Comparison of ENCODE assay signal across 29 cellular contexts in the genomic region with DNA sequence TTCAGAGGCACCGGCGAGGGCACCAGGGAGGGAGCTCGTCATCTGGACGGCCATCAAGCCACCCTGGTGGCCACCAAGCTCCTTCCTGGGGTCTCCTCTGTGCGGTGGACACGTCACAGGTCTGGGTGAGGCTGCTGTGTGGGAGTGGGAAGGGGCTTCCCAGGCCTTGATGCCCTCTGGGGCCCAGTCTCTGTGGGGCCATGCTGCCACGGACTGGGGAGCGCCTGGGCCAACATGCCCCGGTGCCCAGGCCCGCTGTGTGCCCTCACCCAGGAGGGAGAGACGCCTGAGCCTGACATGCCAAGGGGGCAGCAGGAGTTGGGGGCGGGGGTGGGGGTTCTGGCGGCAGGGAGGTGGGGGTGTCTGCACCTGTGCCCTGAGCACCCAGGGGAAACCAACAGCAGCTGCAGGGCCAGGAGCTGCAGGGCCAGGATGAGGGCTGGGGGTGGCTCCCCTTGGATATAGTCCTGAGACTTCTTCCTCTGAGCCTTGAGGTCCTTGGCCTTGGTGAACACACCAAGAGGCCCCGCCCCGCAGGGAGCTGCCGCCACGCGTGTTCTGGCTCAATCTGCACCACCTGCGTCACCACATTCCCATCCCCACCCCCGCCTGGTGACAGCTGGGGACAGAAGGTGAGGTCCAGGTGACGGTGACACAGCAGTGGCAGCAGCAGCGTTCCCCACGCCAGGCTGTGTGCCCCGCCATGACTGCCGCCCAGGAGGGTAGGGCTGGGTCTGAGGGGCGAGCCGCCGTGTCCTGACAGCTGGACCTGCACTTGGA.
"Had no signal": no experiment of that assay in that cellular context is flagged by ENCODE, and none has a peak within 500 bp of the region (broad histone marks: within the 10 kb centered on the region; RNA-seq: fewer than 3 reads in every experiment).

No MANE protein-coding gene starts in this region.

- H3K27me3 Mint-ChIP-seq: naive thymus-derived CD8-positive, alpha-beta T cell; progenitor cell of endocrine pancreas; stimulated activated naive B cell treated with anti-CD40 and anti-IgM and Interleukin-4, amounts not matched to agents 10 μg/mL and 1 μg/mL and 100 μg/mL, for 72 hours; stimulated activated naive CD8-positive, alpha-beta T cell treated with anti-CD3 and anti-CD28 coated beads, Interleukin-15, Interleukin-2, amounts not matched to agents 100 ng/mL and 50 ng/mL, for 24 hours; type B pancreatic cell had no signal

- H3K4me3 Mint-ChIP-seq: naive thymus-derived CD8-positive, alpha-beta T cell; nephron; neural crest cell; stimulated activated naive B cell treated with anti-CD40 and anti-IgM and Interleukin-4, amounts not matched to agents 10 μg/mL and 1 μg/mL and 100 μg/mL, for 72 hours; stimulated activated naive CD8-positive, alpha-beta T cell treated with anti-CD3 and anti-CD28 coated beads, Interleukin-15, Interleukin-2, amounts not matched to agents 100 ng/mL and 50 ng/mL, for 24 hours; type B pancreatic cell had no signal

- H3K27me3 ChIP-seq: heart right ventricle, hepatocyte, left lung, neutrophil, suprapubic skin, tibial artery, uterus had no signal

- H3K4me2 ChIP-seq: hepatocyte had no signal

- H3K36me3 ChIP-seq: uterus had no signal

- H2AFZ ChIP-seq: hepatocyte had no signal

- H3K4me1 ChIP-seq: left lung, lower lobe of right lung, suprapubic skin, uterus had no signal

- H3K4me1 Mint-ChIP-seq: naive thymus-derived CD8-positive, alpha-beta T cell; neural crest cell; stimulated activated naive B cell treated with anti-CD40 and anti-IgM and Interleukin-4, amounts not matched to agents 10 μg/mL and 1 μg/mL and 100 μg/mL, for 72 hours had no signal

- H3K9me3 Mint-ChIP-seq: naive thymus-derived CD8-positive, alpha-beta T cell; nephron; neural crest cell; stimulated activated naive B cell treated with anti-CD40 and anti-IgM and Interleukin-4, amounts not matched to agents 10 μg/mL and 1 μg/mL and 100 μg/mL, for 72 hours; stimulated activated naive CD8-positive, alpha-beta T cell treated with anti-CD3 and anti-CD28 coated beads, Interleukin-15, Interleukin-2, amounts not matched to agents 100 ng/mL and 50 ng/mL, for 24 hours; type B pancreatic cell had no signal

- H3K9me3 ChIP-seq: heart right ventricle, left lung, lower lobe of right lung, neutrophil, suprapubic skin, thoracic aorta, tibial artery, uterus had no signal

- H3K27ac Mint-ChIP-seq: nephron; progenitor cell of endocrine pancreas; stimulated activated naive B cell treated with anti-CD40 and anti-IgM and Interleukin-4, amounts not matched to agents 10 μg/mL and 1 μg/mL and 100 μg/mL, for 72 hours; stimulated activated naive CD8-positive, alpha-beta T cell treated with anti-CD3 and anti-CD28 coated beads, Interleukin-15, Interleukin-2, amounts not matched to agents 100 ng/mL and 50 ng/mL, for 24 hours; type B pancreatic cell had no signal

- H3K27ac ChIP-seq: heart right ventricle, hepatocyte, left lung, lower lobe of right lung, neutrophil, skin epidermis, suprapubic skin, thoracic aorta, tibial artery, uterus had no signal

- H3K79me2 ChIP-seq: hepatocyte had no signal

- DNase-seq: heart right ventricle; islet precursor cell; left cardiac atrium; left lung; lower lobe of right lung; mammary epithelial cell; mesenchymal stem cell; naive thymus-derived CD8-positive, alpha-beta T cell; occipital lobe; retina; stimulated activated CD4-positive, alpha-beta T cell treated with anti-CD3 and anti-CD28 coated beads, Interleukin-1b, Interleukin-23, amount 100 ng/mL, for 48 hours; stimulated activated CD4-positive, alpha-beta T cell treated with anti-CD3 and anti-CD28 coated beads, Interleukin-2, amount 100 ng/mL, for 48 hours; stimulated activated CD4-positive, alpha-beta T cell treated with anti-CD3 and anti-CD28 coated beads, Interleukin-4, amount 100 ng/mL, for 4 hours; stimulated activated CD8-positive, alpha-beta memory T cell treated with anti-CD3 and anti-CD28 coated beads, Interleukin-4, amount 100 ng/mL, for 48 hours; stimulated activated naive B cell treated with anti-CD40 and anti-IgM and Interleukin-4, amounts not matched to agents 10 μg/mL and 1 μg/mL and 100 μg/mL, for 72 hours; tibial artery; uterus had no signal

- ATAC-seq: heart right ventricle; left cardiac atrium; lower lobe of right lung; naive thymus-derived CD8-positive, alpha-beta T cell; right cardiac atrium; sciatic nerve; stimulated activated naive B cell treated with anti-CD40 and anti-IgM and Interleukin-4, amounts not matched to agents 10 μg/mL and 1 μg/mL and 100 μg/mL, for 72 hours had no signal

- H3K4me3 ChIP-seq: heart right ventricle, hepatocyte, left lung, lower lobe of right lung, skin epidermis, suprapubic skin, thoracic aorta, tibial artery, uterus had no signal
